ENCODE assay signal across 20 cellular contexts in the genomic region with DNA sequence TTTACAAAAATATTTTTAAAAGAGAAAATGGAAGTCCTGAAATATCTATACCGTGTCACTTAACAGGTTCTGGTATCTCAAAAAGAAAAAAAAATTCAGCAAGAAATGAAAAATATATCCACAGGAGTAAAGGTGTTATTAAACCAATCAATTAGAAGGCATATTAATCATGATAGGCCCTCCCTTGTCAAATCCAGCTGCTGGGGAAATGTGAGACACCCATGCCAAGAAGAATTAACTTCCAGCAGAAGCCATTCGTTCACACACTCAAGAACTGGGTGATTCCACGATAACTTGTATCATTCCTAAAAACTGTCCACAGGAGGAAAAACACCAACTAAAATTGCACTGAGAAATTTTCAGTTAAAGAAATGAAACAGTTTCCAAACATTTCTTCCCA.
"Had no signal": no experiment of that assay in that cellular context is flagged by ENCODE, and none has a peak within 500 bp of the region (broad histone marks: within the 10 kb centered on the region; RNA-seq: fewer than 3 reads in every experiment).

No MANE protein-coding gene starts in this region.

- H3K27me3 Mint-ChIP-seq: activated CD4-positive, alpha-beta memory T cell treated with anti-CD3 and anti-CD28 coated beads for 36 hours; brain; central memory CD8-positive, alpha-beta T cell; naive B cell had no signal

- ATAC-seq: mucosa of descending colon, sciatic nerve had no signal

- DNase-seq: activated CD4-positive, alpha-beta T cell treated with anti-CD3 and anti-CD28 coated beads for 4 hours; activated naive CD4-positive, alpha-beta T cell; activated T-cell treated with anti-CD3 and anti-CD28 coated beads for 4 hours; colonic mucosa; esophagus squamous epithelium; immature natural killer cell; kidney glomerular epithelial cell; mesenchymal stem cell; mucosa of descending colon; naive B cell; ovary; stimulated activated CD4-positive, alpha-beta T cell treated with anti-CD3 and anti-CD28 coated beads, Interleukin-4, amount 100 ng/mL, for 24 hours; tibial artery had no signal

- H3K36me3 Mint-ChIP-seq: immature natural killer cell; stimulated activated effector memory CD8-positive, alpha-beta T cell treated with anti-CD3 and anti-CD28 coated beads, Interleukin-12 subunit alpha, Interleukin-12 subunit beta, amount 100 ng/mL, for 72 hours had no signal

- H3K4me3 ChIP-seq: colonic mucosa, esophagus squamous epithelium, mucosa of descending colon, ovary, tibial artery had no signal

- H3K9me3 Mint-ChIP-seq: activated CD4-positive, alpha-beta memory T cell treated with anti-CD3 and anti-CD28 coated beads for 36 hours; activated T-helper 1 cell treated with anti-CD3 and anti-CD28 coated beads, Interleukin-12 subunit alpha, Interleukin-12 subunit beta, Interleukin-2, Interleukin-4 antibody, amounts not matched to agents 30 ng/mL and 10 ng/mL and 1 ng/mL, durations not matched to agents 14 hours and 24 hours and 36 hours; brain; central memory CD8-positive, alpha-beta T cell; T-helper 2 cell treated with Interferon-gamma antibody and Interleukin-4, amounts not matched to agents 5 μg/mL and 100 μg/mL, for 36 hours had no signal

- H3K4me1 Mint-ChIP-seq: central memory CD8-positive, alpha-beta T cell; immature natural killer cell; stimulated activated effector memory CD8-positive, alpha-beta T cell treated with anti-CD3 and anti-CD28 coated beads, Interleukin-12 subunit alpha, Interleukin-12 subunit beta, amount 100 ng/mL, for 72 hours had no signal

- H3K27ac ChIP-seq: colonic mucosa, esophagus squamous epithelium, ovary, tibial artery had no signal

- H3K4me3 Mint-ChIP-seq: activated CD4-positive, alpha-beta memory T cell treated with anti-CD3 and anti-CD28 coated beads for 36 hours; activated T-helper 1 cell treated with anti-CD3 and anti-CD28 coated beads, Interleukin-12 subunit alpha, Interleukin-12 subunit beta, Interleukin-2, Interleukin-4 antibody, amounts not matched to agents 30 ng/mL and 10 ng/mL and 1 ng/mL, durations not matched to agents 14 hours and 24 hours and 36 hours; brain; central memory CD8-positive, alpha-beta T cell; immature natural killer cell; naive B cell; stimulated activated effector memory CD8-positive, alpha-beta T cell treated with anti-CD3 and anti-CD28 coated beads, Interleukin-12 subunit alpha, Interleukin-12 subunit beta, amount 100 ng/mL, for 72 hours; T-helper 2 cell treated with Interferon-gamma antibody and Interleukin-4, amounts not matched to agents 5 μg/mL and 100 μg/mL, for 36 hours had no signal

- H3K27ac Mint-ChIP-seq: activated CD4-positive, alpha-beta memory T cell treated with anti-CD3 and anti-CD28 coated beads for 36 hours; activated T-helper 1 cell treated with anti-CD3 and anti-CD28 coated beads, Interleukin-12 subunit alpha, Interleukin-12 subunit beta, Interleukin-2, Interleukin-4 antibody, amounts not matched to agents 30 ng/mL and 10 ng/mL and 1 ng/mL, durations not matched to agents 14 hours and 24 hours and 36 hours; immature natural killer cell; stimulated activated effector memory CD8-positive, alpha-beta T cell treated with anti-CD3 and anti-CD28 coated beads, Interleukin-12 subunit alpha, Interleukin-12 subunit beta, amount 100 ng/mL, for 72 hours; T-helper 2 cell treated with Interferon-gamma antibody and Interleukin-4, amounts not matched to agents 5 μg/mL and 100 μg/mL, for 36 hours had no signal
